ENCODE assay signal across 22 cellular contexts in genomic region chr10:90062786-90063185, GRCh38.
DNase-seq lines count a peak whose midpoint lies in the region; ATAC-seq and TF ChIP-seq lines count a peak whose summit lies in the region.
"Had no signal": no experiment of that assay in that cellular context is flagged by ENCODE, and none has a peak within 500 bp of the region (broad histone marks: within the 10 kb centered on the region; RNA-seq: fewer than 3 reads in every experiment).

No MANE protein-coding gene starts in this region.

- in situ Hi-C loops in astrocyte of the spinal cord (cut with HindIII; ENCODE audit: low sequenced_read_pairs): no loop called here

- no peak overlapping the region for H3K4me3 ChIP-seq in astrocyte of the spinal cord (ENCODE audit: low read depth, low read length)
- H3K4me3 ChIP-seq: K562, SJCRH30 had no signal

- no peak overlapping the region for H3K27ac Mint-ChIP-seq in HFFc6
- H3K27ac Mint-ChIP-seq: CD8-positive, alpha-beta memory T cell had no signal

- no peak for ATAC-seq in GM19324 (IDR thresholded peaks at IDR 0.05; ENCODE audit: low FRiP score, unreplicated experiment)
- ATAC-seq: K562 had no signal

- H3K36me3 Mint-ChIP-seq in HFFc6 (ENCODE audit: low read depth): peaks cover 4% of the 10 kb centered on the region; the same call in 1 of the 2 replicates
- H3K36me3 Mint-ChIP-seq: CD8-positive, alpha-beta memory T cell had no signal

- no peak overlapping the region for H3K4me3 Mint-ChIP-seq in HFFc6
- H3K4me3 Mint-ChIP-seq: CD8-positive, alpha-beta memory T cell had no signal

- DNase-seq in EH (ENCODE audit: low read depth) (peak; percentile 2), M059J (ENCODE audit: low read depth) (peak; percentile 90), astrocyte of the spinal cord (ENCODE audit: low read depth, low spot score) (peak; percentile 27), iris pigment epithelial cell (ENCODE audit: low read depth) (peak; percentile 71), HFFc6 (no peak), SIG-M5 treated with dmso at 0.1 percent for 504 hours (lab: John Stamatoyannopoulos, UW; ENCODE audit: unreplicated experiment) (no peak), SK-N-DZ (ENCODE audit: low spot score) (no peak)
- DNase-seq: 8988T; Calu3; CD8-positive, alpha-beta memory T cell; DMS153; GF-D8; NCI-H1092 treated with DMSO at 0.1 percent for 48 hours; NCI-H1436 treated with DMSO at 0.1 percent for 48 hours; NCI-H2029; NCI-H226; NCI-H524; NCI-H774; NK-92 treated with Interleukin-12 subunit alpha and Interleukin-12 subunit beta, amount 100 ng/mL, for 24 hours; SJCRH30 had no signal

- peaks cover 32% of the 10 kb centered on the region for H3K9me3 Mint-ChIP-seq in HFFc6

- TF ChIP-seq CTCF in astrocyte of the spinal cord (IDR thresholded peaks at IDR 0.05; ENCODE audit: low read depth, low read length) (no peak), HFFc6 (IDR thresholded peaks at IDR 0.05) (no peak)

- H3K4me1 Mint-ChIP-seq in HFFc6 (ENCODE audit: low read depth): no peaks in the 10 kb centered on the region
- H3K4me1 Mint-ChIP-seq: CD8-positive, alpha-beta memory T cell had no signal

- no peaks in the 10 kb centered on the region for H3K27me3 Mint-ChIP-seq in HFFc6 (ENCODE audit: insufficient read depth)
- H3K27me3 Mint-ChIP-seq: CD8-positive, alpha-beta memory T cell had no signal

Comparison
In these comparisons a context has a peak if more than half of its experiments do, and no peak if none do; other contexts are left out.
1. DNase-seq: peak in EH (single experiment), M059J (single experiment), astrocyte of the spinal cord (single experiment) and iris pigment epithelial cell (single experiment); none in HFFc6 (single experiment), SIG-M5 treated with dmso at 0.1 percent for 504 hours (single experiment) and SK-N-DZ (single experiment).